ENCODE assay signal across 1 cellular context in the genomic region with DNA sequence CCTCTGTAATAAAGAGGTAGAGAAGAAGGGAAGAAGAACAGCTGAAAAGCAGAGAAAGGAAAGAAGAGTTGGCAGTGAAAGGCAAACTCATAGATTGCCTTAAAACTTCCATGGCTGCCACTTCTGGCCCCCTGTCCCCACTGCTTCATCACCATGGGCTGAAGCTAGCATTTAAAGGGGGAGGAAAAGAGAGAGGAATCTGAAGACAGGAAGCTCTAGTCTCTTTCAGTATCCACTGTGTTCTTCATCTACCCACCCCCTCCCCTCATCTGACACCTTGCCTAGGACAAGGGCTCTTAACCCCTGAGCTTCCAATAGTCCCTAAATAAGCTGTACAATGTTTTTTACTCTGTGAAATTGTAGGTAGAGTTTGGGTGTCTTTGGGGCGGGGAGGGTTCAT.
TF ChIP-seq lines count a peak whose summit lies in the region.

No MANE protein-coding gene starts in this region.

TF ChIP-seq in GM23338, 12 proteins besides CTCF, POLR2A, EP300 and RAD21 (continued from another document):
- TF ChIP-seq, protein P1, sequence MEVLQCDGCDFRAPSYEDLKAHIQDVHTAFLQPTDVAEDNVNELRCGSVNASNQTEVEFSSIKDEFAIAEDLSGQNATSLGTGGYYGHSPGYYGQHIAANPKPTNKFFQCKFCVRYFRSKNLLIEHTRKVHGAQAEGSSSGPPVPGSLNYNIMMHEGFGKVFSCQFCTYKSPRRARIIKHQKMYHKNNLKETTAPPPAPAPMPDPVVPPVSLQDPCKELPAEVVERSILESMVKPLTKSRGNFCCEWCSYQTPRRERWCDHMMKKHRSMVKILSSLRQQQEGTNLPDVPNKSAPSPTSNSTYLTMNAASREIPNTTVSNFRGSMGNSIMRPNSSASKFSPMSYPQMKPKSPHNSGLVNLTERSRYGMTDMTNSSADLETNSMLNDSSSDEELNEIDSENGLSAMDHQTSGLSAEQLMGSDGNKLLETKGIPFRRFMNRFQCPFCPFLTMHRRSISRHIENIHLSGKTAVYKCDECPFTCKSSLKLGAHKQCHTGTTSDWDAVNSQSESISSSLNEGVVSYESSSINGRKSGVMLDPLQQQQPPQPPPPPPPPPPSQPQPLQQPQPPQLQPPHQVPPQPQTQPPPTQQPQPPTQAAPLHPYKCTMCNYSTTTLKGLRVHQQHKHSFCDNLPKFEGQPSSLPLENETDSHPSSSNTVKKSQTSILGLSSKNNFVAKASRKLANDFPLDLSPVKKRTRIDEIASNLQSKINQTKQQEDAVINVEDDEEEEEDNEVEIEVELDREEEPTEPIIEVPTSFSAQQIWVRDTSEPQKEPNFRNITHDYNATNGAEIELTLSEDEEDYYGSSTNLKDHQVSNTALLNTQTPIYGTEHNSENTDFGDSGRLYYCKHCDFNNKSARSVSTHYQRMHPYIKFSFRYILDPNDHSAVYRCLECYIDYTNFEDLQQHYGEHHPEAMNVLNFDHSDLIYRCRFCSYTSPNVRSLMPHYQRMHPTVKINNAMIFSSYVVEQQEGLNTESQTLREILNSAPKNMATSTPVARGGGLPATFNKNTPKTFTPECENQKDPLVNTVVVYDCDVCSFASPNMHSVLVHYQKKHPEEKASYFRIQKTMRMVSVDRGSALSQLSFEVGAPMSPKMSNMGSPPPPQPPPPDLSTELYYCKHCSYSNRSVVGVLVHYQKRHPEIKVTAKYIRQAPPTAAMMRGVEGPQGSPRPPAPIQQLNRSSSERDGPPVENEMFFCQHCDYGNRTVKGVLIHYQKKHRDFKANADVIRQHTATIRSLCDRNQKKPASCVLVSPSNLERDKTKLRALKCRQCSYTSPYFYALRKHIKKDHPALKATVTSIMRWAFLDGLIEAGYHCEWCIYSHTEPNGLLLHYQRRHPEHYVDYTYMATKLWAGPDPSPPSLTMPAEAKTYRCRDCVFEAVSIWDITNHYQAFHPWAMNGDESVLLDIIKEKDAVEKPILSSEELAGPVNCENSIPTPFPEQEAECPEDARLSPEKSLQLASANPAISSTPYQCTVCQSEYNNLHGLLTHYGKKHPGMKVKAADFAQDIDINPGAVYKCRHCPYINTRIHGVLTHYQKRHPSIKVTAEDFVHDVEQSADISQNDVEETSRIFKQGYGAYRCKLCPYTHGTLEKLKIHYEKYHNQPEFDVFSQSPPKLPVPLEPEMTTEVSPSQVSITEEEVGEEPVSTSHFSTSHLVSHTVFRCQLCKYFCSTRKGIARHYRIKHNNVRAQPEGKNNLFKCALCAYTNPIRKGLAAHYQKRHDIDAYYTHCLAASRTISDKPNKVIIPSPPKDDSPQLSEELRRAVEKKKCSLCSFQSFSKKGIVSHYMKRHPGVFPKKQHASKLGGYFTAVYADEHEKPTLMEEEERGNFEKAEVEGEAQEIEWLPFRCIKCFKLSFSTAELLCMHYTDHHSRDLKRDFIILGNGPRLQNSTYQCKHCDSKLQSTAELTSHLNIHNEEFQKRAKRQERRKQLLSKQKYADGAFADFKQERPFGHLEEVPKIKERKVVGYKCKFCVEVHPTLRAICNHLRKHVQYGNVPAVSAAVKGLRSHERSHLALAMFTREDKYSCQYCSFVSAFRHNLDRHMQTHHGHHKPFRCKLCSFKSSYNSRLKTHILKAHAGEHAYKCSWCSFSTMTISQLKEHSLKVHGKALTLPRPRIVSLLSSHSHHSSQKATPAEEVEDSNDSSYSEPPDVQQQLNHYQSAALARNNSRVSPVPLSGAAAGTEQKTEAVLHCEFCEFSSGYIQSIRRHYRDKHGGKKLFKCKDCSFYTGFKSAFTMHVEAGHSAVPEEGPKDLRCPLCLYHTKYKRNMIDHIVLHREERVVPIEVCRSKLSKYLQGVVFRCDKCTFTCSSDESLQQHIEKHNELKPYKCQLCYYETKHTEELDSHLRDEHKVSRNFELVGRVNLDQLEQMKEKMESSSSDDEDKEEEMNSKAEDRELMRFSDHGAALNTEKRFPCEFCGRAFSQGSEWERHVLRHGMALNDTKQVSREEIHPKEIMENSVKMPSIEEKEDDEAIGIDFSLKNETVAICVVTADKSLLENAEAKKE (CRISPR knock-in tag; IDR thresholded peaks at IDR 0.05) = peak; percentile 85
- TF ChIP-seq ZNF114 (CRISPR knock-in tag; IDR thresholded peaks at IDR 0.05) = no peak
